Comparison of ENCODE assay signal across 25 cellular contexts in the genomic region with DNA sequence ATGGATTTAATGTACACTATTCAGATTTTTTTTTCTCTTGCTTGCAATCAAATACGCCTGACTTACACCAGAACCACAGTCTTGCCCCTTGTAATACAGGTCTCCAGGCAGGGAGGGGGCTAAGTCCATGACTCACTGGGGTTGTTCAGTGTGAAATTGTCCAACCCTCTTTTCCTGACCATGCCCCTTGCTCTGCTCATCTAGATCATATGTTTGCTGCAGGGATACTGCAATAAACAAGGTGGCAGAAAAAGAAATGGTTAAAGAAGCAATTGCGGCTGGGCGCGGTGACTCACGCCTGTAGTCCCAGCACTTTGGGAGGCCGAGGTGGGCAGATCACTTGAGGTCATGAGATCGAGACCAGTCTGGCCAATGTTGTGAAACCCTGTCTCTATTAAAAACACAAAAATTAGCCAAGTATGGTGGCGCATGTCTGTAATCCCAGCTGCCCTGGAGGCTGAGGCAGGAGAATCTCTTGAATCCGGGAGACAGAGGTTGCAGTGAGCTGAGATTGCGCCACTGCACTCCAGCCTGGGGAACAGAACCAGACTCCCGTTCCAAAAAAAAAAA.
"Had no signal": no experiment of that assay in that cellular context is flagged by ENCODE, and none has a peak within 500 bp of the region (broad histone marks: within the 10 kb centered on the region; RNA-seq: fewer than 3 reads in every experiment).

No MANE protein-coding gene starts in this region.

- H3K4me1 ChIP-seq: esophagus muscularis mucosa, gastroesophageal sphincter, left ventricle myocardium inferior, psoas muscle, right lobe of liver, stomach, uterus had no signal

- FAIRE-seq: colon, kidney had no signal

- ATAC-seq: effector memory CD8-positive, alpha-beta T cell; gastroesophageal sphincter; left cardiac atrium; psoas muscle; right lobe of liver had no signal

- H3K27ac ChIP-seq: epithelial cell of prostate, esophagus muscularis mucosa, gastroesophageal sphincter, left ventricle myocardium inferior, psoas muscle, right lobe of liver, stomach, thoracic aorta, uterus had no signal

- DNase-seq: effector memory CD8-positive, alpha-beta T cell; foreskin fibroblast; glutamatergic neuron; kidney; left cardiac atrium; left ventricle myocardium inferior; mesenchymal stem cell; midbrain; nephron progenitor cell; psoas muscle; retina; right lobe of liver; stimulated activated CD4-positive, alpha-beta T cell treated with anti-CD3 and anti-CD28 coated beads, Interleukin-4, amount 100 ng/mL, for 4 hours; stimulated activated naive CD4-positive, alpha-beta T cell; stomach; substantia nigra; uterus had no signal

- H3K9me3 Mint-ChIP-seq: dendritic cell treated with granulocyte-macrophage colony-stimulating factor and Interleukin-4, amounts not matched to agents 40 ng/mL and 50 ng/mL, for 4 days; effector memory CD8-positive, alpha-beta T cell; type B pancreatic cell had no signal

- H3K9me3 ChIP-seq: esophagus muscularis mucosa, gastroesophageal sphincter, left ventricle myocardium inferior, psoas muscle, right lobe of liver, stomach, thoracic aorta, uterus had no signal

- H3K27me3 Mint-ChIP-seq: type B pancreatic cell had no signal

- H3K27me3 ChIP-seq: right lobe of liver, uterus had no signal

- H3K36me3 Mint-ChIP-seq: type B pancreatic cell had no signal

- H3K4me3 ChIP-seq: esophagus muscularis mucosa, gastroesophageal sphincter, left ventricle myocardium inferior, lung, psoas muscle, right lobe of liver, stomach, thoracic aorta, uterus had no signal

- H3K27ac Mint-ChIP-seq: effector memory CD8-positive, alpha-beta T cell; nephron progenitor cell; type B pancreatic cell had no signal

- H3K4me3 Mint-ChIP-seq: dendritic cell treated with granulocyte-macrophage colony-stimulating factor and Interleukin-4, amounts not matched to agents 40 ng/mL and 50 ng/mL, for 4 days; effector memory CD8-positive, alpha-beta T cell; nephron progenitor cell; type B pancreatic cell had no signal

- H3K36me3 ChIP-seq: esophagus muscularis mucosa, gastroesophageal sphincter, left ventricle myocardium inferior, right lobe of liver, stomach, thoracic aorta, uterus had no signal
